1 cellular context compared by ENCODE assay signal in the genomic region with DNA sequence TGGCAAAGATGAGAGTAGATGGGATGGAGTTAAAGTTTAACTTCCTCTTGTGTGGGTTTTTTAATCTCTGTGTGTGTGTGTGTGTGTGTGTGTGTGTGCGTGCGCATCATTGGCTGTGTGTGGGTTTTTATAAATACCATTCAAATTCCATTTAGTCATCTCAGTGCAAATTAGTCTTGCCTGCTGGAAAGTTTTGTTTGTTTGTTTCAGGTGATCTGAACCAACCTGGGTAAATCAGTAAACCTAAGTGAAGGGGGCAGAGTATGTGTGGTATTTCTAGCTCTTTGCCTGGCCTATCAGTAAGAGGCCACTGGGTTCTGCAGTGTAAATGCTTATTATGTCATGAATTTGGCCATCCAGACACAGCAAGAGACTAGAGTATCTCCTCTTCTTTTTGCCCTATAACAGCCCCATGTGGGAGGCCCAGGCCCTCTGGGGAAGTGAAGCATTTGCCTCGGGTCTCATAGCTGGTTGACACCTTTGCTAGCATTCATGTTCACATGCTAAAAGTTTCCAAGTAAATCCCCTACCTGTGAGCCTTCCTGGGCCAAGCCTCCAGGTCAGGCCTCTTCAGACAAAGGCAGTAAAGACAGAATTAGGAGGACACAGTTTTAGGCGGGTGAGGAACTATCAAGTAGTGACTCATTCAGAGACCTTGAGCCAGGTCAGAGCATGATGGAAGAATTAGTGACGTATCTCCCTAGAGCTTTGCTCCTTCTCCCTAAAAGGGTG.
TF ChIP-seq lines count a peak whose summit lies in the region.

No MANE protein-coding gene starts in this region.

TF ChIP-seq in GM23338, 12 proteins besides CTCF, POLR2A, EP300 and RAD21 (continued from another document):
- TF ChIP-seq ZNF462 (CRISPR knock-in tag; IDR thresholded peaks at IDR 0.05): no peak
- TF ChIP-seq ZNF331 (CRISPR knock-in tag; IDR thresholded peaks at IDR 0.05; ENCODE audit: low read depth): no peak
